ENCODE assay signal across 19 cellular contexts in the genomic region with DNA sequence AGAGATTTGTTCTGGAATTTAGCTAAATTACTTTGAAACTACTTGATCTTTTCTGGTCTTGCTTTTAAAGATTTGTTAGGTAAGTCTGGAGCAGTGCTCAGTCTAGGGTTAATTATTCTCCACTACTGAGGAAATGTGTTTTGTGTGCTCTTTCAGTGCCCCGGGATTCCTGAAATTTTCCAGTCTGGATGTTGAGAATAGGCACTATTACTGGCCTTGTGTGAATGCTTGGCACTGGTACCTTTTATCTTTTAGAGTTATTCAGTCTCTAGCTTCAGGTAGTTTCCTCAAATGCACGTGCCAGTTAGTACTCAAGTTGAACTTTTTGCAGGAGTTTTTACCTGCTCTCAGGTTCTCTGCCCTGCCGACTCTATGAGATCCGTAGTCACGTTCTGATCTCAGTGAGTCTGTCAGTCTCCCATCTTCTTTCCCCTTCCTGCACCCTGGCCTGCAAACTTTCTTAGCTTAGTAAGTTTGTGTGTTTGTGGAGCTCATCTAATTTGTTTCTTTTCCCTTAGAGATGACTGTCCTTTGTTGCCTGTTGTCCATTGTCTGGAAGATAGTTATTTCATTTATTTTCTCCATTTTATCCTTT. TPM values are rescaled to one million over a fixed set of nuclear protein-coding genes. Genes with fewer than 3 reads are reported as not detected.
DNase-seq lines count a peak whose midpoint lies in the region; ATAC-seq, FAIRE-seq and TF ChIP-seq lines count a peak whose summit lies in the region.
"Had no signal": no experiment of that assay in that cellular context is flagged by ENCODE, and none has a peak within 500 bp of the region (broad histone marks: within the 10 kb centered on the region; RNA-seq: fewer than 3 reads in every experiment).

No MANE protein-coding gene starts in this region.

- H3K27me3 ChIP-seq in ectodermal cell (ENCODE audit: control insufficient read depth, insufficient read depth, low read length, poor library complexity, severe bottlenecking) (no peaks in the 10 kb centered on the region), liver (ENCODE audit: control insufficient read depth in 4 of 4, insufficient read depth in 4 of 4, low read length in 3 of 4) (no peaks in the 10 kb centered on the region)
- H3K27me3 ChIP-seq: thyroid gland had no signal

- H3K27ac ChIP-seq in A549 (peak overlapping the region; percentile 23 to 68; a peak in 4 of 6 replicates), ectodermal cell (ENCODE audit: insufficient read depth, low read depth, low read length, poor library complexity, severe bottlenecking) (peak overlapping the region; percentile 63), liver (ENCODE audit: low read depth in 1 of 2, low read length in 2 of 2) (no peak overlapping the region)
- H3K27ac ChIP-seq: thyroid gland had no signal

- H3K9ac ChIP-seq in liver (ENCODE audit: low read depth in 1 of 2, low read length in 2 of 2) = no peak overlapping the region

- H3K4me1 ChIP-seq in A549 (peaks cover 42% of the 10 kb centered on the region), ectodermal cell (ENCODE audit: control insufficient read depth, insufficient read depth, low read length) (peaks cover 8% of the 10 kb centered on the region), liver (ENCODE audit: control insufficient read depth in 4 of 4, insufficient read depth in 4 of 4, low read length in 3 of 4) (peaks cover 0 to 14% (median 8%) of the 10 kb centered on the region in 4 donors)
- H3K4me1 ChIP-seq: thyroid gland had no signal

- no peak for TF ChIP-seq CTCF in A549 (IDR thresholded peaks at IDR 0.05)
- no peak for TF ChIP-seq CTCF in liver (IDR thresholded peaks at IDR 0.05; ENCODE audit: low read depth, low read length, missing input control)

- POLR2A ChIA-PET in A549 (lab: Yijun Ruan, JAX) = no interaction called here

- no peak for DNase-seq in A549 (ENCODE audit: low read depth in 1 of 2, low spot score in 1 of 2)
- peak; percentile 9 for DNase-seq in HK-2 (ENCODE audit: unreplicated experiment)
- DNase-seq in activated CD4-positive, alpha-beta T cell treated with anti-CD3 and anti-CD28 coated beads for 48 hours = no peak
- DNase-seq in NCI-H146 treated with DMSO at 0.1 percent for 48 hours (lab: John Stamatoyannopoulos, UW; ENCODE audit: unreplicated experiment) = no peak
- DNase-seq: activated CD4-positive, alpha-beta memory T cell treated with anti-CD3 and anti-CD28 coated beads, Interleukin-2, amount 10 ng/mL, durations not matched to agents 7 days and 5 days; activated T-cell treated with anti-CD3 and anti-CD28 coated beads, Interleukin-2, amount 50 U/mL, for 72 hours; erythroblast; KG1; mucosa of descending colon; NCI-H1417 treated with DMSO at 0.1 percent for 48 hours; SIG-M5; small intestine; thyroid gland had no signal

- FAIRE-seq in A549 (lab: Jason Lieb, UNC) = peak; percentile 91
- FAIRE-seq: colon, GM12891, small intestine had no signal

- no peak for TF ChIP-seq RAD21 in A549 (conservative IDR thresholded peaks at IDR 0.05 in 1 of 2, IDR thresholded peaks at IDR 0.05 in 1 of 2)
- TF ChIP-seq RAD21 in liver (IDR thresholded peaks at IDR 0.05) = peak; percentile 13 to 22

- H3K36me3 ChIP-seq in ectodermal cell (ENCODE audit: control insufficient read depth, insufficient read depth, low read length) = no peaks in the 10 kb centered on the region
- H3K36me3 ChIP-seq in liver (ENCODE audit: control insufficient read depth in 4 of 4, insufficient read depth in 3 of 4, low read depth in 1 of 4, low read length in 3 of 4) = no peaks in the 10 kb centered on the region
- H3K36me3 ChIP-seq: thyroid gland had no signal

- ATAC-seq in A549 = peak; percentile 76 to 85
- ATAC-seq in HG03039 (IDR thresholded peaks at IDR 0.05; ENCODE audit: unreplicated experiment) = no peak
- ATAC-seq in HG02981 (IDR thresholded peaks at IDR 0.05; ENCODE audit: unreplicated experiment) = no peak
- ATAC-seq: activated T-cell treated with anti-CD3 and anti-CD28 coated beads, Interleukin-2, amount 50 U/mL, for 72 hours; mucosa of descending colon had no signal

- no peak for TF ChIP-seq EP300 in A549 (IDR thresholded peaks at IDR 0.05)

- H3K9me3 ChIP-seq in A549 (peaks cover 6% of the 10 kb centered on the region; the same call in 1 of the 3 replicates), ectodermal cell (ENCODE audit: control insufficient read depth, low read length) (no peaks in the 10 kb centered on the region), liver (ENCODE audit: control insufficient read depth in 4 of 4, low read length in 3 of 4) (no peaks in the 10 kb centered on the region)
- H3K9me3 ChIP-seq: thyroid gland had no signal

- TF ChIP-seq POLR2A in A549 (IDR thresholded peaks at IDR 0.05; ENCODE audit: low read length) = no peak

- CTCF ChIA-PET in A549 (lab: Yijun Ruan, JAX) = interaction anchor here (0.8 kb wide), 1 partner anchor 106 kb away, joined by 3 read pairs; no protein-coding TSS in a partner anchor

- H3K4me2 ChIP-seq in A549 = peak overlapping the region; percentile 72

- H3K4me3 ChIP-seq in A549 = 0 out of 3 replicates have a peak overlapping the region, but pooled peaks have one; percentile 6
- no peak overlapping the region for H3K4me3 ChIP-seq in ectodermal cell (ENCODE audit: insufficient read depth, low read depth, low read length)
- H3K4me3 ChIP-seq in liver (ENCODE audit: low read depth in 1 of 3, low read length in 3 of 3) = no peak overlapping the region
- H3K4me3 ChIP-seq: mucosa of descending colon, thyroid gland had no signal

- 16% methylated on average over 5 of the region's 5 CpGs for WGBS in A549 (ENCODE audit: missing lambda C conversion rate)
- WGBS in ectodermal cell, 2 experiments = 36 to 43% methylated on average over 5 of the region's 5 CpGs
- WGBS in liver = 40% methylated on average over 5 of the region's 5 CpGs

TF ChIP-seq in A549, 52 proteins besides CTCF, POLR2A, EP300 and RAD21:
- TF ChIP-seq GATA3 (IDR thresholded peaks at IDR 0.05; ENCODE audit: borderline replicate concordance) = no peak
- TF ChIP-seq HOXB5 (CRISPR knock-in tag; IDR thresholded peaks at IDR 0.05) = no peak
- TF ChIP-seq, protein P1, sequence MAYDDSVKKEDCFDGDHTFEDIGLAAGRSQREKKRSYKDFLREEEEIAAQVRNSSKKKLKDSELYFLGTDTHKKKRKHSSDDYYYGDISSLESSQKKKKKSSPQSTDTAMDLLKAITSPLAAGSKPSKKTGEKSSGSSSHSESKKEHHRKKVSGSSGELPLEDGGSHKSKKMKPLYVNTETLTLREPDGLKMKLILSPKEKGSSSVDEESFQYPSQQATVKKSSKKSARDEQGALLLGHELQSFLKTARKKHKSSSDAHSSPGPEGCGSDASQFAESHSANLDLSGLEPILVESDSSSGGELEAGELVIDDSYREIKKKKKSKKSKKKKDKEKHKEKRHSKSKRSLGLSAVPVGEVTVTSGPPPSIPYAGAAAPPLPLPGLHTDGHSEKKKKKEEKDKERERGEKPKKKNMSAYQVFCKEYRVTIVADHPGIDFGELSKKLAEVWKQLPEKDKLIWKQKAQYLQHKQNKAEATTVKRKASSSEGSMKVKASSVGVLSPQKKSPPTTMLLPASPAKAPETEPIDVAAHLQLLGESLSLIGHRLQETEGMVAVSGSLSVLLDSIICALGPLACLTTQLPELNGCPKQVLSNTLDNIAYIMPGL (CRISPR knock-in tag; IDR thresholded peaks at IDR 0.05; ENCODE audit: borderline replicate concordance) = no peak
- no peak for TF ChIP-seq JUNB (IDR thresholded peaks at IDR 0.05)

TF ChIP-seq in liver, 16 proteins besides CTCF, POLR2A, EP300 and RAD21 (continues in another document):
- TF ChIP-seq, protein P2, sequence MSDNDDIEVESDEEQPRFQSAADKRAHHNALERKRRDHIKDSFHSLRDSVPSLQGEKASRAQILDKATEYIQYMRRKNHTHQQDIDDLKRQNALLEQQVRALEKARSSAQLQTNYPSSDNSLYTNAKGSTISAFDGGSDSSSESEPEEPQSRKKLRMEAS (IDR thresholded peaks at IDR 0.05) = peak; percentile 46
- no peak for TF ChIP-seq GABPA (IDR thresholded peaks at IDR 0.05 in 1 of 2, conservative IDR thresholded peaks at IDR 0.05 in 1 of 2)
- TF ChIP-seq HNF4A (conservative IDR thresholded peaks at IDR 0.05) = peak; percentile 41
- TF ChIP-seq TAF1 (conservative IDR thresholded peaks at IDR 0.05) = no peak
- no peak for TF ChIP-seq FOXA2 (IDR thresholded peaks at IDR 0.05)
- TF ChIP-seq JUND (IDR thresholded peaks at IDR 0.05) = no peak
- peak in 1 of 2 donors; percentile 17 for TF ChIP-seq EGR1 (IDR thresholded peaks at IDR 0.05; ENCODE audit: low read depth in 2 of 2)
- TF ChIP-seq, protein P3, sequence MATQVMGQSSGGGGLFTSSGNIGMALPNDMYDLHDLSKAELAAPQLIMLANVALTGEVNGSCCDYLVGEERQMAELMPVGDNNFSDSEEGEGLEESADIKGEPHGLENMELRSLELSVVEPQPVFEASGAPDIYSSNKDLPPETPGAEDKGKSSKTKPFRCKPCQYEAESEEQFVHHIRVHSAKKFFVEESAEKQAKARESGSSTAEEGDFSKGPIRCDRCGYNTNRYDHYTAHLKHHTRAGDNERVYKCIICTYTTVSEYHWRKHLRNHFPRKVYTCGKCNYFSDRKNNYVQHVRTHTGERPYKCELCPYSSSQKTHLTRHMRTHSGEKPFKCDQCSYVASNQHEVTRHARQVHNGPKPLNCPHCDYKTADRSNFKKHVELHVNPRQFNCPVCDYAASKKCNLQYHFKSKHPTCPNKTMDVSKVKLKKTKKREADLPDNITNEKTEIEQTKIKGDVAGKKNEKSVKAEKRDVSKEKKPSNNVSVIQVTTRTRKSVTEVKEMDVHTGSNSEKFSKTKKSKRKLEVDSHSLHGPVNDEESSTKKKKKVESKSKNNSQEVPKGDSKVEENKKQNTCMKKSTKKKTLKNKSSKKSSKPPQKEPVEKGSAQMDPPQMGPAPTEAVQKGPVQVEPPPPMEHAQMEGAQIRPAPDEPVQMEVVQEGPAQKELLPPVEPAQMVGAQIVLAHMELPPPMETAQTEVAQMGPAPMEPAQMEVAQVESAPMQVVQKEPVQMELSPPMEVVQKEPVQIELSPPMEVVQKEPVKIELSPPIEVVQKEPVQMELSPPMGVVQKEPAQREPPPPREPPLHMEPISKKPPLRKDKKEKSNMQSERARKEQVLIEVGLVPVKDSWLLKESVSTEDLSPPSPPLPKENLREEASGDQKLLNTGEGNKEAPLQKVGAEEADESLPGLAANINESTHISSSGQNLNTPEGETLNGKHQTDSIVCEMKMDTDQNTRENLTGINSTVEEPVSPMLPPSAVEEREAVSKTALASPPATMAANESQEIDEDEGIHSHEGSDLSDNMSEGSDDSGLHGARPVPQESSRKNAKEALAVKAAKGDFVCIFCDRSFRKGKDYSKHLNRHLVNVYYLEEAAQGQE (IDR thresholded peaks at IDR 0.05) = no peak

RNA-seq across cellular contexts. Expression of a gene that starts 39.5 kb away (rescaled TPM):
- polyA plus RNA-seq in A549 (2011; rRNA removed) = 121 and 165 TPM in 2 replicates
- 28.5 and 37.2 TPM in 2 replicates for polyA plus RNA-seq in A549 (2012; cell fraction: cytosol; rRNA removed)
- 18.7 and 21.9 TPM in 2 replicates for polyA plus RNA-seq in A549 (2012; cell fraction: nucleus; rRNA removed)
- polyA plus RNA-seq in A549 (2017; fragmentation: RNase III; extraction: RNeasy Plus Mini Kit Qiagen cat#74134 plus additional on column Dnase treatment) = 34.1 to 36.3 TPM (median 35.5 TPM) in 3 replicates
- 247 and 252 TPM in 2 replicates for polyA minus RNA-seq in A549 (2011; rRNA and poly(A)+ RNA removed)
- polyA plus RNA-seq in ectodermal cell (2013, experiment 1 of 4) = 203 TPM
- polyA plus RNA-seq in ectodermal cell (2013, experiment 2 of 4) = 203 TPM
- polyA plus RNA-seq in ectodermal cell (2013, experiment 3 of 4) = 173 TPM
- 207 TPM for polyA plus RNA-seq in ectodermal cell (2013, experiment 4 of 4)
- 10 to 100 TPM; 34.9 to 38.3 TPM for total RNA-seq in liver
- polyA plus RNA-seq in liver = 1 to 10 TPM; 8.7 to 9.8 TPM

Comparison
In these comparisons a context has a peak if more than half of its experiments do, and no peak if none do; other contexts are left out.
1. ATAC-seq: peak in A549 (2 of 2); none in HG03039 (single experiment) and HG02981 (single experiment).
2. H3K27ac ChIP-seq: peak in A549 (2 of 2) and ectodermal cell (single experiment); none in liver (0 of 2).